ENCODE assay signal across 9 cellular contexts in the genomic region with DNA sequence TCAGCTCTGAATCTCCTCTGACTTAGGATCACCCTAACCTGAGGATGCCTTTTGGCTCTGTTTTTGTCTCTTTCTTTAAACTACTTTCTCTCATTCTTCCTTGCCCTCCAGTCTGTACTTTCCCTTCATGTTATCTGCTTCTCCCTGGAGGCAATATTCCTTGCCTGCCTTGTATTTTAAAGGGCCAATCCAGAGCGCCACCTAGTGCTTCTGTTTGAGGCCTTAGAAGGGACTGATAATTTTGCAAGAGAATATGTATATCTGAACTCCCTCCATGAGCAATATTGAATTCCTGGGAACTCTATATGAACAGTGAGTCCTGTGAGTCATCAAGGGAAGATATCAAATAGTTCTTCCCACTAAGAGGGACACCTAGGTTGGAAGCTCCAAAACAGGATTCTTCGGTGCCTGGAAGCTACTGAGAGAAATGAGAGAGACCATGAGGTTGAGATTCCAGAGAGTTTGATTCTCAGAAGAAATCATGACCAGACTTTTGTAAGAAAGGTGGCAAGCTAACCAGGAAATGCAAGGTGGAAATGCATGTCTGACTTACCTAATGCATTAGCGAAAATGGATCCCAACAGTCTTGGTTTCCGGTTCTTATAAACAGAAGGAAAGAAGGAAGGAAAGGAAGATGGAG.
DNase-seq lines count a peak whose midpoint lies in the region; ATAC-seq and TF ChIP-seq lines count a peak whose summit lies in the region.
"Had no signal": no experiment of that assay in that cellular context is flagged by ENCODE, and none has a peak within 500 bp of the region (broad histone marks: within the 10 kb centered on the region; RNA-seq: fewer than 3 reads in every experiment).

No MANE protein-coding gene starts in this region.

- ATAC-seq in GM23338 = peak; percentile 93
- ATAC-seq in psoas muscle = no peak
- ATAC-seq in HG02840 (IDR thresholded peaks at IDR 0.05; ENCODE audit: low FRiP score, unreplicated experiment) = no peak
- no peak for ATAC-seq in HG03565 (IDR thresholded peaks at IDR 0.05; ENCODE audit: unreplicated experiment)

- TF ChIP-seq CTCF in Caco-2 (IDR thresholded peaks at IDR 0.05; ENCODE audit: insufficient read depth in 1 of 2, low read depth in 1 of 2, low read length in 1 of 2, severe bottlenecking in 1 of 2, unreplicated experiment in 1 of 2) (peak; percentile 62 to 80), GM23338 (conservative IDR thresholded peaks at IDR 0.05; ENCODE audit: low read depth in 2 of 2) (peak; percentile 88 to 97), fibroblast of villous mesenchyme (IDR thresholded peaks at IDR 0.05; ENCODE audit: insufficient read depth, low read depth, low read length) (peak; percentile 89), psoas muscle (IDR thresholded peaks at IDR 0.05) (peak; percentile 33)

- H3K36me3 Mint-ChIP-seq in Caco-2 (ENCODE audit: insufficient read depth, unreplicated experiment) (no peaks in the 10 kb centered on the region), GM23338 (ENCODE audit: low read depth) (peaks cover 17% of the 10 kb centered on the region)

- no peaks in the 10 kb centered on the region for H3K36me3 ChIP-seq in Caco-2 (ENCODE audit: control insufficient read depth, insufficient read depth, low read length)
- H3K36me3 ChIP-seq in GM23338 (ENCODE audit: insufficient read depth) = no peaks in the 10 kb centered on the region
- H3K36me3 ChIP-seq in psoas muscle (ENCODE audit: insufficient read depth in 1 of 2, low read depth in 1 of 2) = no peaks in the 10 kb centered on the region

- intact Hi-C loops in Caco-2 (cut with micrococcal nuclease; ENCODE audit: unreplicated experiment) (loop anchor here (1.0 to 5.0 kb wide), 6 partner anchors 39 to 1606 kb away; no protein-coding TSS in a partner anchor), psoas muscle (cut with DNase I) (no loop called here)

- H3K9me3 Mint-ChIP-seq in Caco-2 (ENCODE audit: unreplicated experiment) (no peaks in the 10 kb centered on the region), GM23338 (peaks cover 24% of the 10 kb centered on the region)

- H3K4me2 ChIP-seq in GM23338 = no peak overlapping the region

- H3K4me3 Mint-ChIP-seq in Caco-2 (ENCODE audit: unreplicated experiment) = no peak overlapping the region
- H3K4me3 Mint-ChIP-seq in GM23338 = no peak overlapping the region
- H3K4me3 Mint-ChIP-seq: T-helper 1 cell treated with Interleukin-12 subunit alpha and Interleukin-12 subunit beta and Interleukin-4 antibody, amounts not matched to agents 30 μg/mL and 1 μg/mL, for 36 hours had no signal

- no TSS peak for BruUV-seq in Caco-2 (replicated peaks; lab: Mats Ljungman, UMichigan)

- H3K4me3 ChIP-seq in Caco-2 (ENCODE audit: low read depth, low read length) = no peak overlapping the region
- H3K4me3 ChIP-seq in GM23338 = no peak overlapping the region
- H3K4me3 ChIP-seq in fibroblast of villous mesenchyme (ENCODE audit: low read depth, low read length) = no peak overlapping the region
- H3K4me3 ChIP-seq in psoas muscle = no peak overlapping the region

- H3K27ac Mint-ChIP-seq in Caco-2 (ENCODE audit: unreplicated experiment) (no peak overlapping the region), GM23338 (no peak overlapping the region)

- CTCF ChIA-PET in Caco-2 (lab: Charles Lee) = no interaction called here

- H3K4me1 ChIP-seq in Caco-2 = no peaks in the 10 kb centered on the region
- H3K4me1 ChIP-seq in GM23338 (ENCODE audit: insufficient read depth) = peaks cover 17% of the 10 kb centered on the region
- no peaks in the 10 kb centered on the region for H3K4me1 ChIP-seq in psoas muscle

- H3K79me2 ChIP-seq in GM23338 (replicated peaks; ENCODE audit: insufficient read depth) = no peaks in the 10 kb centered on the region

- H3K9me2 ChIP-seq in GM23338 (ENCODE audit: insufficient read depth) = no peaks in the 10 kb centered on the region

- H3F3A ChIP-seq in GM23338 (replicated peaks; ENCODE audit: low read depth) = no peaks in the 10 kb centered on the region

- H4K20me1 ChIP-seq in GM23338 (replicated peaks; ENCODE audit: insufficient read depth) = no peaks in the 10 kb centered on the region

- H3K4me1 Mint-ChIP-seq in Caco-2 (ENCODE audit: low read depth, unreplicated experiment) (peaks cover 17% of the 10 kb centered on the region), GM23338 (peaks cover 15% of the 10 kb centered on the region)

- POLR2A ChIA-PET in Caco-2 (lab: Charles Lee) = no interaction called here

- 76 to 83% (median 78%) methylated on average over 4 of the region's 4 CpGs for WGBS in psoas muscle, 3 donors

- no peak overlapping the region for H3K27ac ChIP-seq in GM23338 (ENCODE audit: low read depth)
- H3K27ac ChIP-seq in psoas muscle = no peak overlapping the region

- no peaks in the 10 kb centered on the region for H3K27me3 ChIP-seq in Caco-2 (replicated peaks; ENCODE audit: control insufficient read depth, insufficient read depth, low read length)
- no peaks in the 10 kb centered on the region for H3K27me3 ChIP-seq in GM23338 (ENCODE audit: insufficient read depth)
- no peaks in the 10 kb centered on the region for H3K27me3 ChIP-seq in psoas muscle (ENCODE audit: insufficient read depth in 3 of 3, low read length in 2 of 3)

- no peaks in the 10 kb centered on the region for H3K9me3 ChIP-seq in Caco-2
- no peaks in the 10 kb centered on the region for H3K9me3 ChIP-seq in psoas muscle

- DNase-seq in Caco-2 (peak; percentile 73 to 75), GM23338 (ENCODE audit: low spot score) (peak; percentile 81), NCI-H226 (peak; percentile 76), fibroblast of villous mesenchyme (ENCODE audit: low read depth) (peak; percentile 85), psoas muscle (no peak)
- peak; percentile 38 for DNase-seq in activated CD8-positive, alpha-beta memory T cell treated with anti-CD3 and anti-CD28 coated beads, Interleukin-2, amount 50 U/mL, for 4 hours

- H3K27me3 Mint-ChIP-seq in Caco-2 (ENCODE audit: insufficient read depth, unreplicated experiment) (no peaks in the 10 kb centered on the region), GM23338 (ENCODE audit: insufficient read depth, low read depth, poor library complexity) (no peaks in the 10 kb centered on the region)

- peak overlapping the region; percentile 28; the same call in 1 of the 2 replicates for H2AFZ ChIP-seq in GM23338

TF ChIP-seq in GM23338, 12 proteins besides CTCF, POLR2A, EP300 and RAD21:
- TF ChIP-seq, protein P1, sequence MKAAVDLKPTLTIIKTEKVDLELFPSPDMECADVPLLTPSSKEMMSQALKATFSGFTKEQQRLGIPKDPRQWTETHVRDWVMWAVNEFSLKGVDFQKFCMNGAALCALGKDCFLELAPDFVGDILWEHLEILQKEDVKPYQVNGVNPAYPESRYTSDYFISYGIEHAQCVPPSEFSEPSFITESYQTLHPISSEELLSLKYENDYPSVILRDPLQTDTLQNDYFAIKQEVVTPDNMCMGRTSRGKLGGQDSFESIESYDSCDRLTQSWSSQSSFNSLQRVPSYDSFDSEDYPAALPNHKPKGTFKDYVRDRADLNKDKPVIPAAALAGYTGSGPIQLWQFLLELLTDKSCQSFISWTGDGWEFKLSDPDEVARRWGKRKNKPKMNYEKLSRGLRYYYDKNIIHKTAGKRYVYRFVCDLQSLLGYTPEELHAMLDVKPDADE (IDR thresholded peaks at IDR 0.05) = no peak
- TF ChIP-seq ZNF331 (CRISPR knock-in tag; IDR thresholded peaks at IDR 0.05; ENCODE audit: low read depth) = no peak
- TF ChIP-seq NANOG (IDR thresholded peaks at IDR 0.05; ENCODE audit: borderline replicate concordance) = no peak
- TF ChIP-seq, protein P2, sequence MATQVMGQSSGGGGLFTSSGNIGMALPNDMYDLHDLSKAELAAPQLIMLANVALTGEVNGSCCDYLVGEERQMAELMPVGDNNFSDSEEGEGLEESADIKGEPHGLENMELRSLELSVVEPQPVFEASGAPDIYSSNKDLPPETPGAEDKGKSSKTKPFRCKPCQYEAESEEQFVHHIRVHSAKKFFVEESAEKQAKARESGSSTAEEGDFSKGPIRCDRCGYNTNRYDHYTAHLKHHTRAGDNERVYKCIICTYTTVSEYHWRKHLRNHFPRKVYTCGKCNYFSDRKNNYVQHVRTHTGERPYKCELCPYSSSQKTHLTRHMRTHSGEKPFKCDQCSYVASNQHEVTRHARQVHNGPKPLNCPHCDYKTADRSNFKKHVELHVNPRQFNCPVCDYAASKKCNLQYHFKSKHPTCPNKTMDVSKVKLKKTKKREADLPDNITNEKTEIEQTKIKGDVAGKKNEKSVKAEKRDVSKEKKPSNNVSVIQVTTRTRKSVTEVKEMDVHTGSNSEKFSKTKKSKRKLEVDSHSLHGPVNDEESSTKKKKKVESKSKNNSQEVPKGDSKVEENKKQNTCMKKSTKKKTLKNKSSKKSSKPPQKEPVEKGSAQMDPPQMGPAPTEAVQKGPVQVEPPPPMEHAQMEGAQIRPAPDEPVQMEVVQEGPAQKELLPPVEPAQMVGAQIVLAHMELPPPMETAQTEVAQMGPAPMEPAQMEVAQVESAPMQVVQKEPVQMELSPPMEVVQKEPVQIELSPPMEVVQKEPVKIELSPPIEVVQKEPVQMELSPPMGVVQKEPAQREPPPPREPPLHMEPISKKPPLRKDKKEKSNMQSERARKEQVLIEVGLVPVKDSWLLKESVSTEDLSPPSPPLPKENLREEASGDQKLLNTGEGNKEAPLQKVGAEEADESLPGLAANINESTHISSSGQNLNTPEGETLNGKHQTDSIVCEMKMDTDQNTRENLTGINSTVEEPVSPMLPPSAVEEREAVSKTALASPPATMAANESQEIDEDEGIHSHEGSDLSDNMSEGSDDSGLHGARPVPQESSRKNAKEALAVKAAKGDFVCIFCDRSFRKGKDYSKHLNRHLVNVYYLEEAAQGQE (IDR thresholded peaks at IDR 0.05; ENCODE audit: unreplicated experiment) = no peak

Comparison
In these comparisons a context has a peak if more than half of its experiments do, and no peak if none do; other contexts are left out.
1. DNase-seq: peak in Caco-2 (2 of 2), GM23338 (single experiment), NCI-H226 (single experiment), activated CD8-positive, alpha-beta memory T cell treated with anti-CD3 and anti-CD28 coated beads, Interleukin-2, amount 50 U/mL, for 4 hours (single experiment) and fibroblast of villous mesenchyme (single experiment); none in psoas muscle (0 of 2).
2. CTCF ChIP-seq: peak in every context shown above with its lines; median percentile 92 in GM23338; 89 in fibroblast of villous mesenchyme; 71 in Caco-2; 33 in psoas muscle.